ENCODE assay signal across 23 cellular contexts in the genomic region with DNA sequence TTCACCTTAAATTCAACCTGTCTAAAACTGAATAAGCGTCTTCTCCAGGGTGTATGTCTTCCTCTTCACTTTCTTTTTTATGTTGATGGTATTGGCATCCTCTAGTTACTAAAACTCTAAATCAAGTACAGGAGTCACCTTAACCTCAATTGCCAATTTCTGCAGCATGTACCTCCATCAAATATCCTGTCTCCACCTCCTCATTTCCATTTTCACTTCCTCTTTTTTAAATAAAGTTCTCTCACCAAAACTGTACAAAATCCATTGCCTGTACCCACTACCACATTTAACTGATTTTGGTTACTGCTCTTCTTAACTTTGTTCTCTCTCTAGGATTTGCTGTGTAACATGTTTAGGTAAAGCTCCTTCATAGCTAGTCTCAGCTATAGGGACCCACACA. TPM values are rescaled to one million over a fixed set of nuclear protein-coding genes. Genes with fewer than 3 reads are reported as not detected.
"Had no signal": no experiment of that assay in that cellular context is flagged by ENCODE, and none has a peak within 500 bp of the region (broad histone marks: within the 10 kb centered on the region; RNA-seq: fewer than 3 reads in every experiment).

No MANE protein-coding gene starts in this region.

- DNase-seq: activated B cell treated with CpG ODN at 0.5 μM for 24 hours; activated CD4-positive, alpha-beta memory T cell treated with anti-CD3 and anti-CD28 coated beads, Interleukin-2, amount 10 ng/mL, durations not matched to agents 7 days and 5 days; activated CD4-positive, alpha-beta T cell treated with anti-CD3 and anti-CD28 coated beads for 1 hour; activated CD4-positive, alpha-beta T cell treated with anti-CD3 and anti-CD28 coated beads, Interleukin-2, amount 10 ng/mL, durations not matched to agents 7 days and 5 days; activated gamma-delta T cell; activated naive CD4-positive, alpha-beta T cell treated with anti-CD3 and anti-CD28 coated beads for 36 hours; activated T-cell treated with anti-CD3 and anti-CD28 coated beads for 4 hours; activated T-cell treated with anti-CD3 and anti-CD28 coated beads, Interleukin-2, amount 50 U/mL, for 48 hours; amygdala; NCI-H1092 treated with DMSO at 0.1 percent for 48 hours; NCI-H1417 treated with DMSO at 0.1 percent for 48 hours; NCI-H1694; NCI-H2029 treated with DMSO at 0.1 percent for 48 hours; NCI-H446; NCI-H524; PC-9; SIG-M5; T-helper 17 cell; T-helper 9 cell had no signal

- H3K4me2 ChIP-seq: PC-9 had no signal

- H3K27ac ChIP-seq: PC-9 had no signal

- ATAC-seq: activated T-helper 17 cell treated with anti-CD3 and anti-CD28 coated beads, Interleukin-2, amount 50 U/mL, for 72 hours; T-helper 17 cell had no signal

- FAIRE-seq: astrocyte had no signal

- H3K4me3 ChIP-seq: PC-9 had no signal

RNA-seq across cellular contexts. Expression of gene NPFFR2, which starts 9.2 kb away (rescaled TPM):
- total RNA-seq: activated B cell treated with CpG ODN at 0.5 μM for 24 hours; activated CD4-positive, alpha-beta memory T cell treated with anti-CD3 and anti-CD28 coated beads, Interleukin-2, amount 10 ng/mL, durations not matched to agents 7 days and 5 days; activated CD4-positive, alpha-beta T cell treated with anti-CD3 and anti-CD28 coated beads, Interleukin-2, amount 10 ng/mL, durations not matched to agents 7 days and 5 days; activated CD8-positive, alpha-beta memory T cell treated with anti-CD3 and anti-CD28 coated beads for 36 hours; activated naive CD4-positive, alpha-beta T cell treated with anti-CD3 and anti-CD28 coated beads for 36 hours; activated T-helper 17 cell treated with anti-CD3 and anti-CD28 coated beads, Interleukin-2, amount 50 U/mL, for 72 hours; M059J; PC-9; T-helper 17 cell had no signal
